1 cellular context compared by ENCODE assay signal in the genomic region with DNA sequence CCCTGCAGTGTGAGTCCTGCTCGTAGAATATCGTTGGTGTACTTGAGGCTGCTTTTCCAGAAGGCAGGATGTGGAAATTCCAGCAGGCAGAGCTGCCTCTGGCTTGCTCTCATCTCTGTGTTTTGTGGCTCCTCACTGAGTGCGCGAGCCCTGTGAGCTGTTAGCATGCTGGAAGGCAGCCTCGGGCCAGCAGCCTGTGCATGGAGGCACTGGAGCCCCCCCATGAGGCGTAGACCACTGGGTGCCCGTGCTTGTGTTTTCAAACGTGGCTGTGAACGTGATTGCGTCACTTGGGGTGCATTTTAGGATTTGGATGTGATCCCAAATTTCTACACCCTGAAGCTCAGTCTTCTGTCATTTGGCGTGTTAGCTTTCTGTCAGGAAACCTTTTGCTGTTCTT.
A peak's percentile ranks its signal among the peaks of the same experiment; 100 is the strongest.
TF ChIP-seq lines count a peak whose summit lies in the region.

No MANE protein-coding gene starts in this region.

TF ChIP-seq in HepG2, 621 proteins besides CTCF, POLR2A, EP300 and RAD21:
- TF ChIP-seq, protein P1, sequence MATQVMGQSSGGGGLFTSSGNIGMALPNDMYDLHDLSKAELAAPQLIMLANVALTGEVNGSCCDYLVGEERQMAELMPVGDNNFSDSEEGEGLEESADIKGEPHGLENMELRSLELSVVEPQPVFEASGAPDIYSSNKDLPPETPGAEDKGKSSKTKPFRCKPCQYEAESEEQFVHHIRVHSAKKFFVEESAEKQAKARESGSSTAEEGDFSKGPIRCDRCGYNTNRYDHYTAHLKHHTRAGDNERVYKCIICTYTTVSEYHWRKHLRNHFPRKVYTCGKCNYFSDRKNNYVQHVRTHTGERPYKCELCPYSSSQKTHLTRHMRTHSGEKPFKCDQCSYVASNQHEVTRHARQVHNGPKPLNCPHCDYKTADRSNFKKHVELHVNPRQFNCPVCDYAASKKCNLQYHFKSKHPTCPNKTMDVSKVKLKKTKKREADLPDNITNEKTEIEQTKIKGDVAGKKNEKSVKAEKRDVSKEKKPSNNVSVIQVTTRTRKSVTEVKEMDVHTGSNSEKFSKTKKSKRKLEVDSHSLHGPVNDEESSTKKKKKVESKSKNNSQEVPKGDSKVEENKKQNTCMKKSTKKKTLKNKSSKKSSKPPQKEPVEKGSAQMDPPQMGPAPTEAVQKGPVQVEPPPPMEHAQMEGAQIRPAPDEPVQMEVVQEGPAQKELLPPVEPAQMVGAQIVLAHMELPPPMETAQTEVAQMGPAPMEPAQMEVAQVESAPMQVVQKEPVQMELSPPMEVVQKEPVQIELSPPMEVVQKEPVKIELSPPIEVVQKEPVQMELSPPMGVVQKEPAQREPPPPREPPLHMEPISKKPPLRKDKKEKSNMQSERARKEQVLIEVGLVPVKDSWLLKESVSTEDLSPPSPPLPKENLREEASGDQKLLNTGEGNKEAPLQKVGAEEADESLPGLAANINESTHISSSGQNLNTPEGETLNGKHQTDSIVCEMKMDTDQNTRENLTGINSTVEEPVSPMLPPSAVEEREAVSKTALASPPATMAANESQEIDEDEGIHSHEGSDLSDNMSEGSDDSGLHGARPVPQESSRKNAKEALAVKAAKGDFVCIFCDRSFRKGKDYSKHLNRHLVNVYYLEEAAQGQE (IDR thresholded peaks at IDR 0.05; ENCODE audit: borderline replicate concordance in 1 of 2, low read depth in 1 of 2, low read length in 2 of 2) = no peak
- TF ChIP-seq, protein P2, sequence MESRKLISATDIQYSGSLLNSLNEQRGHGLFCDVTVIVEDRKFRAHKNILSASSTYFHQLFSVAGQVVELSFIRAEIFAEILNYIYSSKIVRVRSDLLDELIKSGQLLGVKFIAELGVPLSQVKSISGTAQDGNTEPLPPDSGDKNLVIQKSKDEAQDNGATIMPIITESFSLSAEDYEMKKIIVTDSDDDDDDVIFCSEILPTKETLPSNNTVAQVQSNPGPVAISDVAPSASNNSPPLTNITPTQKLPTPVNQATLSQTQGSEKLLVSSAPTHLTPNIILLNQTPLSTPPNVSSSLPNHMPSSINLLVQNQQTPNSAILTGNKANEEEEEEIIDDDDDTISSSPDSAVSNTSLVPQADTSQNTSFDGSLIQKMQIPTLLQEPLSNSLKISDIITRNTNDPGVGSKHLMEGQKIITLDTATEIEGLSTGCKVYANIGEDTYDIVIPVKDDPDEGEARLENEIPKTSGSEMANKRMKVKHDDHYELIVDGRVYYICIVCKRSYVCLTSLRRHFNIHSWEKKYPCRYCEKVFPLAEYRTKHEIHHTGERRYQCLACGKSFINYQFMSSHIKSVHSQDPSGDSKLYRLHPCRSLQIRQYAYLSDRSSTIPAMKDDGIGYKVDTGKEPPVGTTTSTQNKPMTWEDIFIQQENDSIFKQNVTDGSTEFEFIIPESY (CRISPR knock-in tag; IDR thresholded peaks at IDR 0.05) = peak; percentile 76
- 0 out of 2 replicates have a peak, but pooled peaks have one; percentile 17 for TF ChIP-seq ZBTB38 (CRISPR knock-in tag; IDR thresholded peaks at IDR 0.05)
- TF ChIP-seq CEBPB (IDR thresholded peaks at IDR 0.05; ENCODE audit: borderline replicate concordance, low read depth, low read length) = peak; percentile 71
TF ChIP-seq in HepG2: peak in this region for 3.
